In the genomic region with DNA sequence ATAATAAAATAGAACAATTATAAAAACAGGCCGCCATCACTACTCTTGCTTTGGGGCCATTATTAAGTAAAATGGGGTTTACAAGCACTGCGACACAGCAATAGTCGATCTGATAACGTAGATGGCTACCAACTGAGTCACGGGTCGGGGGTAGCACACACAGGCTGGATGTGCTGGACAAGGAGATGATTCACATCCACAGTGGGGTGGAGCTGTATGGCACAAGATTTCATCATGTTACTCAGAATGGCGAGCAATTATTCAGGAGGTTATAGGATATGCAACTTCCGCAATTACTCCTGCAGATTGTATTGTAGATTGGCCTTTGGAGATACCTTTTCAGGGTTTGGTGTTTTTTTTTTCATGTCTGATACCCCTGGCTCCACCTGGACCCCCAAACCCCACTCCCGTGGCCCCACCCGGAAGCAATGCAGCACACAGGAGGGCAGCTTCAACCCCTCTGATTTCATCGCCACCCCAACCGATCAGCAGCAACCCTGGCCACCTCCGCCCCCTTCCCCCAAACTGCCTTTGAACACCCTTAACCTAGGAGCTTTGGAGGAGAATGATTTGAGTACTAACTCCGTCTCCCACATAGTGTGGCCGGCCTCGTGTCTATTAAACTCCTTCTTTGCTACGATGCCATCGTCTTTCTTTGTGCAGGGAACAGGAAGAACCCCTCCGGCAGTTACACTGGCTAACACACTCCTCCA, we compare ENCODE assay signal across 1 cellular context.
TF ChIP-seq lines count a peak whose summit lies in the region.

No MANE protein-coding gene starts in this region.

TF ChIP-seq in HepG2, 621 proteins besides CTCF, POLR2A, EP300 and RAD21:
- no peak for TF ChIP-seq SAFB2 (CRISPR knock-in tag; IDR thresholded peaks at IDR 0.05; ENCODE audit: borderline replicate concordance, low read depth)
- peak; percentile 40; the same call in 1 of the 2 replicates for TF ChIP-seq FOSL2 (CRISPR knock-in tag; IDR thresholded peaks at IDR 0.05)
